Comparison of ENCODE assay signal across 8 cellular contexts in the genomic region with DNA sequence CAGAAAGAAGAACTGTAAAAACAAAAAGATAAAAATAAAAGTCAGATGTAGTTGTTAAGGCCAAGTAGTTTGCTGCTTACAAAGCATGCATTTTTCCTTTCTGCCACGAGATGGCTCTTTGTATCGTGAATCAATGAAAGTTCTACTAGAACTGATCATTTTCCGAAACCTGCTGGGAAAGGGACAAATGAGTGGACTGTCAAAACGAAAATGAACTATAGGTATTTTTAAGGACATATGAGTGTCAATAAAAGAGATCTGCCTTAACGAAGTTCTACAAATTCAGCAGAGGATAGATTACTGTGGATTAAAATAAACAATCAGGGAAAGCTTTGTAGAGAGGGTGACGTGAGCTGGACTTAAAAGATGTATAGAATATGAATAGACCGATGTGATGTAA. TPM values are rescaled to one million over a fixed set of nuclear protein-coding genes. Genes with fewer than 3 reads are reported as not detected.
DNase-seq lines count a peak whose midpoint lies in the region; ATAC-seq and TF ChIP-seq lines count a peak whose summit lies in the region.

No MANE protein-coding gene starts in this region.

- no peaks in the 10 kb centered on the region for H3K4me1 ChIP-seq in sigmoid colon

- no peak overlapping the region for H3K4me3 ChIP-seq in HL-60 (replicated peaks; ENCODE audit: insufficient read depth, low read length)
- H3K4me3 ChIP-seq in fibroblast of the aortic adventitia (ENCODE audit: low read depth, low read length), result no peak overlapping the region
- H3K4me3 ChIP-seq in sigmoid colon, result no peak overlapping the region

- ATAC-seq in SK-N-SH treated with all-trans-retinoic acid at 6 μM for 48 hours, result peak; percentile 64
- ATAC-seq in HG03097 (IDR thresholded peaks at IDR 0.05; ENCODE audit: low FRiP score, unreplicated experiment), result no peak
- ATAC-seq in HG02763 (IDR thresholded peaks at IDR 0.05; ENCODE audit: unreplicated experiment), result no peak

- intact Hi-C loops in sigmoid colon (cut with DNase I), result no loop called here

- 29 to 35% methylated on average over 7 of the region's 7 CpGs for WGBS in sigmoid colon, 2 donors

- DNase-seq in NCI-H2196 (lab: John Stamatoyannopoulos, UW; ENCODE audit: unreplicated experiment) (peak; percentile 4), NCI-H2196 treated with DMSO at 0.1 percent for 48 hours (lab: John Stamatoyannopoulos, UW; ENCODE audit: unreplicated experiment) (no peak), HL-60 (ENCODE audit: low read depth in 1 of 2, low spot score in 1 of 2) (peak; percentile 2 to 33), fibroblast of the aortic adventitia (ENCODE audit: low read depth) (peak; percentile 73), sigmoid colon (no peak)

- peak; percentile 65 for TF ChIP-seq CTCF in HL-60 (IDR thresholded peaks at IDR 0.05; ENCODE audit: insufficient read depth, low read length)
- TF ChIP-seq CTCF in fibroblast of the aortic adventitia (IDR thresholded peaks at IDR 0.05; ENCODE audit: insufficient read depth, low read length), result peak; percentile 79
- peak in 3 of 4 experiments; percentile 34 to 48 (median 46) for TF ChIP-seq CTCF in sigmoid colon (IDR thresholded peaks at IDR 0.05)

- H3K27me3 ChIP-seq in HL-60 (ENCODE audit: insufficient read depth, poor library complexity, severe bottlenecking), result peaks cover 11% of the 10 kb centered on the region
- no peaks in the 10 kb centered on the region for H3K27me3 ChIP-seq in sigmoid colon

- no peaks in the 10 kb centered on the region for H3K36me3 ChIP-seq in sigmoid colon

- H3K9me3 ChIP-seq in sigmoid colon, result no peaks in the 10 kb centered on the region

- TF ChIP-seq POLR2A in sigmoid colon (IDR thresholded peaks at IDR 0.05), result no peak

- H3K27ac ChIP-seq in HL-60 (replicated peaks) (no peak overlapping the region), sigmoid colon (no peak overlapping the region)

- no peak for TF ChIP-seq EP300 in sigmoid colon (IDR thresholded peaks at IDR 0.05)

TF ChIP-seq in SK-N-SH treated with all-trans-retinoic acid at 6 μM for 48 hours, 23 proteins besides CTCF, POLR2A, EP300 and RAD21:
- no peak for TF ChIP-seq ESRRG (CRISPR knock-in tag; IDR thresholded peaks at IDR 0.05)
- no peak for TF ChIP-seq ARNTL (CRISPR knock-in tag; IDR thresholded peaks at IDR 0.05; ENCODE audit: borderline replicate concordance, low read depth)
- no peak for TF ChIP-seq GLIS3 (CRISPR knock-in tag; IDR thresholded peaks at IDR 0.05)
- TF ChIP-seq RARB (CRISPR knock-in tag; IDR thresholded peaks at IDR 0.05), result no peak
- TF ChIP-seq, protein P1, sequence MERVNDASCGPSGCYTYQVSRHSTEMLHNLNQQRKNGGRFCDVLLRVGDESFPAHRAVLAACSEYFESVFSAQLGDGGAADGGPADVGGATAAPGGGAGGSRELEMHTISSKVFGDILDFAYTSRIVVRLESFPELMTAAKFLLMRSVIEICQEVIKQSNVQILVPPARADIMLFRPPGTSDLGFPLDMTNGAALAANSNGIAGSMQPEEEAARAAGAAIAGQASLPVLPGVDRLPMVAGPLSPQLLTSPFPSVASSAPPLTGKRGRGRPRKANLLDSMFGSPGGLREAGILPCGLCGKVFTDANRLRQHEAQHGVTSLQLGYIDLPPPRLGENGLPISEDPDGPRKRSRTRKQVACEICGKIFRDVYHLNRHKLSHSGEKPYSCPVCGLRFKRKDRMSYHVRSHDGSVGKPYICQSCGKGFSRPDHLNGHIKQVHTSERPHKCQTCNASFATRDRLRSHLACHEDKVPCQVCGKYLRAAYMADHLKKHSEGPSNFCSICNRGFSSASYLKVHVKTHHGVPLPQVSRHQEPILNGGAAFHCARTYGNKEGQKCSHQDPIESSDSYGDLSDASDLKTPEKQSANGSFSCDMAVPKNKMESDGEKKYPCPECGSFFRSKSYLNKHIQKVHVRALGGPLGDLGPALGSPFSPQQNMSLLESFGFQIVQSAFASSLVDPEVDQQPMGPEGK (CRISPR knock-in tag; IDR thresholded peaks at IDR 0.05; ENCODE audit: borderline replicate concordance), result no peak
- TF ChIP-seq CSDC2 (CRISPR knock-in tag; IDR thresholded peaks at IDR 0.05), result no peak
- TF ChIP-seq ZNF8 (CRISPR knock-in tag; IDR thresholded peaks at IDR 0.05), result no peak
- TF ChIP-seq TOX (CRISPR knock-in tag; IDR thresholded peaks at IDR 0.05; ENCODE audit: borderline replicate concordance), result no peak
- TF ChIP-seq ISL1 (CRISPR knock-in tag; IDR thresholded peaks at IDR 0.05), result no peak
- no peak for TF ChIP-seq BACH2 (CRISPR knock-in tag; IDR thresholded peaks at IDR 0.05; ENCODE audit: borderline replicate concordance)
- TF ChIP-seq, protein P2, sequence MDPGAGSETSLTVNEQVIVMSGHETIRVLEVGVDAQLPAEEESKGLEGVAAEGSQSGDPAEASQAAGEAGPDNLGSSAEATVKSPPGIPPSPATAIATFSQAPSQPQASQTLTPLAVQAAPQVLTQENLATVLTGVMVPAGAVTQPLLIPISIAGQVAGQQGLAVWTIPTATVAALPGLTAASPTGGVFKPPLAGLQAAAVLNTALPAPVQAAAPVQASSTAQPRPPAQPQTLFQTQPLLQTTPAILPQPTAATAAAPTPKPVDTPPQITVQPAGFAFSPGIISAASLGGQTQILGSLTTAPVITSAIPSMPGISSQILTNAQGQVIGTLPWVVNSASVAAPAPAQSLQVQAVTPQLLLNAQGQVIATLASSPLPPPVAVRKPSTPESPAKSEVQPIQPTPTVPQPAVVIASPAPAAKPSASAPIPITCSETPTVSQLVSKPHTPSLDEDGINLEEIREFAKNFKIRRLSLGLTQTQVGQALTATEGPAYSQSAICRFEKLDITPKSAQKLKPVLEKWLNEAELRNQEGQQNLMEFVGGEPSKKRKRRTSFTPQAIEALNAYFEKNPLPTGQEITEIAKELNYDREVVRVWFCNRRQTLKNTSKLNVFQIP (CRISPR knock-in tag; IDR thresholded peaks at IDR 0.05; ENCODE audit: borderline replicate concordance, low read depth), result no peak
- TF ChIP-seq PPARA (CRISPR knock-in tag; IDR thresholded peaks at IDR 0.05; ENCODE audit: borderline replicate concordance), result no peak
- TF ChIP-seq SNAI2 (CRISPR knock-in tag; IDR thresholded peaks at IDR 0.05), result no peak

RNA-seq across cellular contexts. Expression of a gene that starts 15.0 kb away (rescaled TPM):
- total RNA-seq in fibroblast of the aortic adventitia (ENCODE audit: low replicate concordance), result not detected in 2 replicates
- total RNA-seq in sigmoid colon, result not detected
- polyA plus RNA-seq in sigmoid colon, result not detected

Comparison
In these comparisons a context has a peak if more than half of its experiments do, and no peak if none do; other contexts are left out.
1. DNase-seq: peak in NCI-H2196 (single experiment), HL-60 (2 of 2) and fibroblast of the aortic adventitia (single experiment); none in NCI-H2196 treated with DMSO at 0.1 percent for 48 hours (single experiment) and sigmoid colon (single experiment).
2. Peak in every context shown above with its lines, with median percentiles within 50 percentile points of each other: CTCF ChIP-seq.